ENCODE assay signal across 18 cellular contexts in the genomic region with DNA sequence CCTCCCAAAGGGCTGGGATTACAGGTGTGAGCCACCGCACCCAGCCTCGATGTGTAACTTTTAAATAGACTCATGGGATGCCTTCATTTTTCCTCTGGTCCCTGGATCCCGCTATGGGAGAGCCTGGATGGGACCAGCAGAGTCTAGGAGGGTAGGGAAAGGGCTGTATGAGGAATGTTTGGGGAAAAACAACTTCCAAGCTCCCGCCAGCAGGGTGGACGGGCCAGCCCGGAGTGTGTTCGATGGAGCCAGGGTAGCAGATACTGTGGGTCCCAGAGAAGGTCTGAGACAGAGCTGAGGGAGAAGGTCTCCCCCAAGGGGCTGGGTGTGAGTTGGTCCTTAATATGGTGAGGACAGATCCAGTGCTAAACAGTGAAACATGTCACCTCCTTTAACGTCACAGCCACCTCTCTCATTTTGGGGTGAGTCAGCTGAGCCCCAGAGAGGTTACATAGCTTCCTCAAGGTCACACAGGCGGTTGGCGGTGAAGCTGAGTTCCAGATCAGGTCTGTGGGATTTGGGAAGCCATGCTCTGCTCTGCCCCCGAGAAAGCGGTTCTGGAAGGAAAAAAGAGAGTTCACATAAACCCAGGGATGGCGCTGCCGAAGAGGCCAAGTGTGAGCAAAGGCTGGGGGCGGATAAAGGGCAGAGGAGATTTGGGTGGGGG.
DNase-seq lines count a peak whose midpoint lies in the region; ATAC-seq, FAIRE-seq and TF ChIP-seq lines count a peak whose summit lies in the region.
"Had no signal": no experiment of that assay in that cellular context is flagged by ENCODE, and none has a peak within 500 bp of the region (broad histone marks: within the 10 kb centered on the region; RNA-seq: fewer than 3 reads in every experiment).

No MANE protein-coding gene starts in this region.

- TF ChIP-seq RAD21 in HepG2 (CRISPR knock-in tag; IDR thresholded peaks at IDR 0.05), result no peak

- no peaks in the 10 kb centered on the region for H3K27me3 ChIP-seq in RWPE2 (ENCODE audit: insufficient read depth, poor library complexity, severe bottlenecking)
- H3K27me3 ChIP-seq in HepG2 (ENCODE audit: control insufficient read depth in 1 of 2, insufficient read depth in 2 of 2, low read length in 2 of 2), result peaks cover 0 to 2% of the 10 kb centered on the region in 2 experiments; a peak in 2 of 5 replicates
- no peaks in the 10 kb centered on the region for H3K27me3 ChIP-seq in CD4-positive, alpha-beta memory T cell (ENCODE audit: insufficient read depth, low read length)

- H3K9me3 ChIP-seq in RWPE2 (ENCODE audit: severe bottlenecking), result no peaks in the 10 kb centered on the region
- no peaks in the 10 kb centered on the region for H3K9me3 ChIP-seq in HepG2 (ENCODE audit: low read length)
- no peaks in the 10 kb centered on the region for H3K9me3 ChIP-seq in CD4-positive, alpha-beta memory T cell (ENCODE audit: control insufficient read depth in 1 of 2, low read length in 2 of 2)

- no peak overlapping the region for H3K27ac Mint-ChIP-seq in CD4-positive, alpha-beta memory T cell

- POLR2A ChIA-PET in HepG2 (lab: Yijun Ruan, JAX), result no interaction called here
- POLR2A ChIA-PET in CD4-positive, alpha-beta memory T cell (lab: Charles Lee; ENCODE audit: partially characterized antibody), result no interaction called here

- H3K4me3 Mint-ChIP-seq in CD4-positive, alpha-beta memory T cell, result no peak overlapping the region

- no peaks in the 10 kb centered on the region for H3K36me3 Mint-ChIP-seq in CD4-positive, alpha-beta memory T cell

- DNase-seq in GM20000 (ENCODE audit: low spot score) (peak; percentile 4), RWPE2 (ENCODE audit: low spot score) (peak; percentile 30), iPS-NIHi7 (ENCODE audit: extremely low spot score) (peak; percentile 26), HepG2 (ENCODE audit: low spot score) (no peak)
- peak; percentile 1 for DNase-seq in stimulated activated CD8-positive, alpha-beta memory T cell treated with anti-CD3 and anti-CD28 coated beads, Interleukin-4, amount 100 ng/mL, for 48 hours
- no peak for DNase-seq in stimulated activated naive CD4-positive, alpha-beta T cell treated with Interleukin-2 at 50 U/mL for 16 hours (lab: John Stamatoyannopoulos, UW)
- DNase-seq in CD4-positive, alpha-beta memory T cell, result no peak
- DNase-seq: DMS 273 treated with DMSO at 0.1 percent for 48 hours; KBM-7; NCI-H1048; NCI-H146; NCI-H2081 treated with DMSO at 0.1 percent for 48 hours; NCI-H2227 treated with DMSO at 0.1 percent for 48 hours; NCI-H524 treated with DMSO at 0.1 percent for 48 hours; NK-92 treated with Interleukin-12 subunit alpha and Interleukin-12 subunit beta, amount 100 ng/mL, for 24 hours; PC-9; Right ventricle myocardium superior had no signal

- no peaks in the 10 kb centered on the region for H4K20me1 ChIP-seq in HepG2 (ENCODE audit: insufficient read depth, low read length)

- H3K4me3 ChIP-seq in RWPE2 (ENCODE audit: severe bottlenecking) (no peak overlapping the region), HepG2 (replicated peaks in 1 of 3; ENCODE audit: insufficient read depth in 1 of 3, low read depth in 2 of 3, low read length in 3 of 3) (no peak overlapping the region)
- H3K4me3 ChIP-seq in CD4-positive, alpha-beta memory T cell (ENCODE audit: low read length in 2 of 2), result no peak overlapping the region
- H3K4me3 ChIP-seq: PC-9 had no signal

- CTCF ChIA-PET in HepG2 (lab: Yijun Ruan, JAX; ENCODE audit: low intra/inter-chr PET ratio, low total read pairs), result no interaction called here
- CTCF ChIA-PET in CD4-positive, alpha-beta memory T cell (lab: Charles Lee; ENCODE audit: partially characterized antibody), result interaction anchor here (0.8 kb wide), 1 partner anchor 675 kb away, joined by 3 read pairs; no protein-coding TSS in a partner anchor

- H3K36me3 ChIP-seq in RWPE2 (ENCODE audit: low read depth), result no peaks in the 10 kb centered on the region
- H3K36me3 ChIP-seq in HepG2 (replicated peaks in 1 of 2; ENCODE audit: control insufficient read depth in 1 of 2, insufficient read depth in 2 of 2, low read length in 2 of 2), result no peaks in the 10 kb centered on the region
- no peaks in the 10 kb centered on the region for H3K36me3 ChIP-seq in CD4-positive, alpha-beta memory T cell (ENCODE audit: insufficient read depth, low read length)

- peaks cover 0 to 4% (median 0%) of the 10 kb centered on the region in 8 donors for H3K9me3 Mint-ChIP-seq in CD4-positive, alpha-beta memory T cell

- no TSS peak for BruUV-seq in HepG2 (replicated peaks; lab: Mats Ljungman, UMichigan)

- no peaks in the 10 kb centered on the region for H3K79me2 ChIP-seq in HepG2 (ENCODE audit: insufficient read depth, low read length)

- no peak for FAIRE-seq in HepG2 (lab: Jason Lieb, UNC)

- no peak overlapping the region for H2AFZ ChIP-seq in HepG2 (ENCODE audit: low read length)
- H2AFZ ChIP-seq: PC-9 had no signal

- intact Hi-C loops in HepG2 (cut with micrococcal nuclease; ENCODE audit: unreplicated experiment), result no loop called here
- intact Hi-C loops in CD4-positive, alpha-beta memory T cell (cut with micrococcal nuclease), result no loop called here

- TF ChIP-seq POLR2A in HepG2 (IDR thresholded peaks at IDR 0.05; ENCODE audit: insufficient read depth in 1 of 2, low read depth in 2 of 2, low read length in 2 of 2), result no peak

- TF ChIP-seq CTCF in GM20000 (IDR thresholded peaks at IDR 0.05; ENCODE audit: extremely low read depth, missing control alignments) (no peak), RWPE2 (IDR thresholded peaks at IDR 0.05; ENCODE audit: poor library complexity, severe bottlenecking) (no peak), HepG2 (CRISPR knock-in tag; IDR thresholded peaks at IDR 0.05) (no peak)

- in situ Hi-C loops in HepG2 (cut with HindIII; ENCODE audit: extremely low pct_ligation_motif_present, low pct_unique_long_range_greater_than_20kb), result no loop called here

- H3K4me1 Mint-ChIP-seq in CD4-positive, alpha-beta memory T cell, result peaks cover 0 to 8% (median 3%) of the 10 kb centered on the region in 4 donors

- no peaks in the 10 kb centered on the region for H3K4me1 ChIP-seq in RWPE2 (ENCODE audit: insufficient read depth, poor library complexity, severe bottlenecking)
- no peaks in the 10 kb centered on the region for H3K4me1 ChIP-seq in HepG2 (ENCODE audit: insufficient read depth, low read length)
- H3K4me1 ChIP-seq in CD4-positive, alpha-beta memory T cell (ENCODE audit: insufficient read depth, low read length), result no peaks in the 10 kb centered on the region

- H3K9ac ChIP-seq in HepG2 (ENCODE audit: insufficient read depth, low read depth, low read length), result no peak overlapping the region

- ATAC-seq in RWPE2 (ENCODE audit: low read depth), result no peak
- no peak for ATAC-seq in HepG2

- H3K27ac ChIP-seq in RWPE2 (ENCODE audit: poor library complexity, severe bottlenecking) (no peak overlapping the region), HepG2 (ENCODE audit: extremely low read length, insufficient read depth, low read length) (no peak overlapping the region)
- H3K27ac ChIP-seq in CD4-positive, alpha-beta memory T cell (ENCODE audit: low read depth, low read length), result no peak overlapping the region
- H3K27ac ChIP-seq: HL-60, PC-9 had no signal

- TF ChIP-seq EP300 in HepG2 (IDR thresholded peaks at IDR 0.05; ENCODE audit: low read depth in 2 of 2, low read length in 2 of 2), result no peak
- TF ChIP-seq EP300 in HepG2 (CRISPR knock-in tag; IDR thresholded peaks at IDR 0.05; ENCODE audit: borderline replicate concordance), result no peak

- peaks cover 2 to 4% of the 10 kb centered on the region in 2 donors for H3K27me3 Mint-ChIP-seq in CD4-positive, alpha-beta memory T cell

- no peak overlapping the region for H3K4me2 ChIP-seq in HepG2 (ENCODE audit: low read depth, low read length)
- H3K4me2 ChIP-seq: PC-9 had no signal

- 37% methylated on average over 15 of the region's 15 CpGs for WGBS in HepG2 (ENCODE audit: low lambda C conversion rate)

TF ChIP-seq in HepG2, 621 proteins besides CTCF, POLR2A, EP300 and RAD21:
- TF ChIP-seq ZNF879 (CRISPR knock-in tag; IDR thresholded peaks at IDR 0.05) (no peak), JDP2 (CRISPR knock-in tag; IDR thresholded peaks at IDR 0.05; ENCODE audit: borderline replicate concordance) (no peak), PCBP1 (IDR thresholded peaks at IDR 0.05; ENCODE audit: borderline replicate concordance, low read depth, low read length) (no peak), ZNF296 (CRISPR knock-in tag; conservative IDR thresholded peaks at IDR 0.05) (no peak)

Comparison
In these comparisons a context has a peak if more than half of its experiments do, and no peak if none do; other contexts are left out.
1. DNase-seq: peak in GM20000 (single experiment), RWPE2 (single experiment), iPS-NIHi7 (single experiment) and stimulated activated CD8-positive, alpha-beta memory T cell treated with anti-CD3 and anti-CD28 coated beads, Interleukin-4, amount 100 ng/mL, for 48 hours (single experiment); none in stimulated activated naive CD4-positive, alpha-beta T cell treated with Interleukin-2 at 50 U/mL for 16 hours (single experiment), HepG2 (single experiment) and CD4-positive, alpha-beta memory T cell (0 of 5).